Comparison of ENCODE assay signal across 1 cellular context in genomic region chr12:122412851-122413433, GRCh38.
TF ChIP-seq lines count a peak whose summit lies in the region.

No MANE protein-coding gene starts in this region.

TF ChIP-seq in IMR-90, 13 proteins besides CTCF, POLR2A, EP300 and RAD21 (continued from another document):
- TF ChIP-seq, protein P1, sequence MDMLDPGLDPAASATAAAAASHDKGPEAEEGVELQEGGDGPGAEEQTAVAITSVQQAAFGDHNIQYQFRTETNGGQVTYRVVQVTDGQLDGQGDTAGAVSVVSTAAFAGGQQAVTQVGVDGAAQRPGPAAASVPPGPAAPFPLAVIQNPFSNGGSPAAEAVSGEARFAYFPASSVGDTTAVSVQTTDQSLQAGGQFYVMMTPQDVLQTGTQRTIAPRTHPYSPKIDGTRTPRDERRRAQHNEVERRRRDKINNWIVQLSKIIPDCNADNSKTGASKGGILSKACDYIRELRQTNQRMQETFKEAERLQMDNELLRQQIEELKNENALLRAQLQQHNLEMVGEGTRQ (IDR thresholded peaks at IDR 0.05; ENCODE audit: low read depth, low read length), result no peak
- TF ChIP-seq SMC3 (IDR thresholded peaks at IDR 0.05; ENCODE audit: low read depth, low read length), result no peak
TF ChIP-seq in IMR-90: peak in this region for 0.
